14 cellular contexts compared by ENCODE assay signal in genomic region chr1:100164226-100164625, GRCh38. TPM values are rescaled to one million over a fixed set of nuclear protein-coding genes. Genes with fewer than 3 reads are reported as not detected.
DNase-seq lines count a peak whose midpoint lies in the region; ATAC-seq and TF ChIP-seq lines count a peak whose summit lies in the region.
"Had no signal": no experiment of that assay in that cellular context is flagged by ENCODE, and none has a peak within 500 bp of the region (broad histone marks: within the 10 kb centered on the region; RNA-seq: fewer than 3 reads in every experiment).

No MANE protein-coding gene starts in this region.

- no peak for TF ChIP-seq POLR2A in right lobe of liver (IDR thresholded peaks at IDR 0.05)

- H3K4me1 Mint-ChIP-seq in mesothelial cell of epicardium: no peaks in the 10 kb centered on the region
- H3K4me1 Mint-ChIP-seq: CD8-positive, alpha-beta memory T cell had no signal

- peaks cover 4% of the 10 kb centered on the region for H3K9me3 Mint-ChIP-seq in mesothelial cell of epicardium
- H3K9me3 Mint-ChIP-seq: activated naive CD4-positive, alpha-beta T cell treated with anti-CD3 and anti-CD28 coated beads for 36 hours; CD8-positive, alpha-beta memory T cell had no signal

- peak; percentile 26; the same call in 2 of the 3 replicates for ATAC-seq in SK-N-SH treated with all-trans-retinoic acid at 6 μM for 48 hours
- peak; percentile 60 to 90 (median 82) for ATAC-seq in psoas muscle
- ATAC-seq in right lobe of liver: no peak
- ATAC-seq in GM18867 (IDR thresholded peaks at IDR 0.05; ENCODE audit: unreplicated experiment): no peak
- ATAC-seq: left lung had no signal

- intact Hi-C loops in psoas muscle (cut with DNase I): no loop called here
- intact Hi-C loops in right lobe of liver (cut with DNase I): no loop called here

- WGBS in psoas muscle, 3 donors: 22 to 27% (median 22%) methylated on average over 2 of the region's 2 CpGs
- 62% methylated on average over 2 of the region's 2 CpGs for WGBS in right lobe of liver (ENCODE audit: insufficient coverage, low coverage, low lambda C conversion rate, missing lambda C conversion rate)

- H3K9me3 ChIP-seq in psoas muscle (no peaks in the 10 kb centered on the region), right lobe of liver (no peaks in the 10 kb centered on the region)
- H3K9me3 ChIP-seq: left lung, Peyer's patch had no signal

- no peaks in the 10 kb centered on the region for H3K27me3 Mint-ChIP-seq in mesothelial cell of epicardium (ENCODE audit: low read depth)

- peak overlapping the region; percentile 55 for H3K27ac ChIP-seq in psoas muscle
- H3K27ac ChIP-seq in right lobe of liver: no peak overlapping the region
- H3K27ac ChIP-seq: left lung, Peyer's patch had no signal

- H3K27me3 ChIP-seq in psoas muscle (ENCODE audit: insufficient read depth in 3 of 3, low read length in 2 of 3): no peaks in the 10 kb centered on the region
- H3K27me3 ChIP-seq in right lobe of liver: no peaks in the 10 kb centered on the region
- H3K27me3 ChIP-seq: left lung, Peyer's patch had no signal

- H3K4me3 Mint-ChIP-seq in mesothelial cell of epicardium: no peak overlapping the region
- H3K4me3 Mint-ChIP-seq: activated naive CD4-positive, alpha-beta T cell treated with anti-CD3 and anti-CD28 coated beads for 36 hours; CD8-positive, alpha-beta memory T cell had no signal

- DNase-seq in COLO829 (ENCODE audit: low spot score) (peak; percentile 57), foreskin melanocyte (peak; percentile 83), psoas muscle (no peak), right lobe of liver (no peak), mesothelial cell of epicardium (ENCODE audit: low spot score in 2 of 2, unreplicated experiment in 2 of 2) (no peak)
- DNase-seq in activated CD8-positive, alpha-beta memory T cell treated with anti-CD3 and anti-CD28 coated beads, Interleukin-2, amount 50 U/mL, for 4 hours: no peak
- DNase-seq: activated CD8-positive, alpha-beta memory T cell treated with anti-CD3 and anti-CD28 coated beads for 24 hours; activated naive CD4-positive, alpha-beta T cell treated with anti-CD3 and anti-CD28 coated beads for 36 hours; CD8-positive, alpha-beta memory T cell; KG1; left lung; Peyer's patch had no signal

- H3K36me3 ChIP-seq in psoas muscle (ENCODE audit: insufficient read depth in 1 of 2, low read depth in 1 of 2) (peaks cover 0 to 81% of the 10 kb centered on the region in 2 donors), right lobe of liver (no peaks in the 10 kb centered on the region)
- H3K36me3 ChIP-seq: left lung, Peyer's patch had no signal

- no peaks in the 10 kb centered on the region for H3K36me3 Mint-ChIP-seq in mesothelial cell of epicardium

- H3K4me1 ChIP-seq in psoas muscle (peaks cover 22% of the 10 kb centered on the region), right lobe of liver (no peaks in the 10 kb centered on the region)
- H3K4me1 ChIP-seq: left lung, Peyer's patch had no signal

- H3K27ac Mint-ChIP-seq in mesothelial cell of epicardium: no peak overlapping the region
- H3K27ac Mint-ChIP-seq: activated naive CD4-positive, alpha-beta T cell treated with anti-CD3 and anti-CD28 coated beads for 36 hours had no signal

- TF ChIP-seq CTCF in psoas muscle (IDR thresholded peaks at IDR 0.05): no peak
- TF ChIP-seq CTCF in right lobe of liver (IDR thresholded peaks at IDR 0.05): no peak
- TF ChIP-seq CTCF in mesothelial cell of epicardium (IDR thresholded peaks at IDR 0.05; ENCODE audit: unreplicated experiment): no peak

- no peak overlapping the region for H3K4me3 ChIP-seq in psoas muscle
- no peak overlapping the region for H3K4me3 ChIP-seq in right lobe of liver
- H3K4me3 ChIP-seq: left lung, Peyer's patch had no signal

TF ChIP-seq in SK-N-SH treated with all-trans-retinoic acid at 6 μM for 48 hours, 23 proteins besides CTCF, POLR2A, EP300 and RAD21:
- TF ChIP-seq SNAI2 (CRISPR knock-in tag; IDR thresholded peaks at IDR 0.05) (no peak), TSHZ2 (CRISPR knock-in tag; IDR thresholded peaks at IDR 0.05) (no peak), GLIS3 (CRISPR knock-in tag; IDR thresholded peaks at IDR 0.05) (no peak), BACH2 (CRISPR knock-in tag; IDR thresholded peaks at IDR 0.05; ENCODE audit: borderline replicate concordance) (no peak), ARNTL (CRISPR knock-in tag; IDR thresholded peaks at IDR 0.05; ENCODE audit: borderline replicate concordance, low read depth) (no peak), ZFP3 (CRISPR knock-in tag; IDR thresholded peaks at IDR 0.05) (no peak), PPARA (CRISPR knock-in tag; IDR thresholded peaks at IDR 0.05; ENCODE audit: borderline replicate concordance) (no peak), ZC3H10 (CRISPR knock-in tag; IDR thresholded peaks at IDR 0.05) (no peak), ZNF8 (CRISPR knock-in tag; IDR thresholded peaks at IDR 0.05) (no peak), TOX (CRISPR knock-in tag; IDR thresholded peaks at IDR 0.05; ENCODE audit: borderline replicate concordance) (no peak), RARB (CRISPR knock-in tag; IDR thresholded peaks at IDR 0.05) (no peak), OSR1 (CRISPR knock-in tag; IDR thresholded peaks at IDR 0.05) (no peak)

RNA-seq across cellular contexts. Expression of gene LRRC39, which starts 13.8 kb away (rescaled TPM):
- total RNA-seq in psoas muscle (100 to 1,000 TPM in 3 of 4 donors, 10 to 100 TPM in 1; 92.5 to 227 (median 132) TPM), right lobe of liver (under 1 TPM in 4 of 6 experiments, not detected in 2; 0.10 to 0.39 (median 0.26) TPM), mesothelial cell of epicardium (1.7 to 2.0 TPM (median 1.9 TPM) in 3 replicates)
- 10 to 100 TPM; 27.7 to 89.3 (median 59.1) TPM for polyA plus RNA-seq in psoas muscle
- polyA plus RNA-seq: CD8-positive, alpha-beta memory T cell had no signal

RNA-seq across cellular contexts. Expression of gene TRMT13, which starts 31.3 kb away (rescaled TPM):
- total RNA-seq in psoas muscle: 10 to 100 TPM in 1 of 4 donors, 1 to 10 TPM in 3; 4.9 to 12.4 (median 8.6) TPM
- polyA plus RNA-seq in psoas muscle: 10 to 100 TPM in 1 of 3 donors, 1 to 10 TPM in 2; 7.7 to 15.2 (median 9.2) TPM
- total RNA-seq in right lobe of liver: 10 to 100 TPM in 1 of 6 experiments, 1 to 10 TPM in 5; 4.9 to 12.1 (median 6.9) TPM
- total RNA-seq in mesothelial cell of epicardium: 24.7 to 28.5 TPM (median 28.5 TPM) in 3 replicates

RNA-seq across cellular contexts. Expression of gene SASS6, which starts 31.5 kb away (rescaled TPM):
- total RNA-seq in psoas muscle: 1 to 10 TPM; 1.1 to 1.5 (median 1.3) TPM
- polyA plus RNA-seq in psoas muscle: 1 to 10 TPM; 1.4 to 2.4 (median 1.7) TPM
- total RNA-seq in right lobe of liver: 1 to 10 TPM in 4 of 6 experiments, under 1 TPM in 2; 0.84 to 2.4 (median 1.2) TPM
- 5.9 to 6.7 TPM (median 6.2 TPM) in 3 replicates for total RNA-seq in mesothelial cell of epicardium

Comparison
In these comparisons a context has a peak if more than half of its experiments do, and no peak if none do; other contexts are left out.
1. DNase-seq: peak in COLO829 (single experiment) and foreskin melanocyte (single experiment); none in psoas muscle (0 of 2), right lobe of liver (0 of 3), activated CD8-positive, alpha-beta memory T cell treated with anti-CD3 and anti-CD28 coated beads, Interleukin-2, amount 50 U/mL, for 4 hours (single experiment) and mesothelial cell of epicardium (0 of 2).
2. ATAC-seq: peak in SK-N-SH treated with all-trans-retinoic acid at 6 μM for 48 hours (single experiment) and psoas muscle (4 of 4); none in right lobe of liver (0 of 4) and GM18867 (single experiment).
3. RNA of gene LRRC39, which starts 13.8 kb away (total RNA-seq): 92.5 to 227 TPM in psoas muscle; 1.7 to 2.0 TPM in mesothelial cell of epicardium and 0.10 to 0.39 TPM in right lobe of liver; every median in the first group is over 10 times any median in the second.